12 cellular contexts compared by ENCODE assay signal in the genomic region with DNA sequence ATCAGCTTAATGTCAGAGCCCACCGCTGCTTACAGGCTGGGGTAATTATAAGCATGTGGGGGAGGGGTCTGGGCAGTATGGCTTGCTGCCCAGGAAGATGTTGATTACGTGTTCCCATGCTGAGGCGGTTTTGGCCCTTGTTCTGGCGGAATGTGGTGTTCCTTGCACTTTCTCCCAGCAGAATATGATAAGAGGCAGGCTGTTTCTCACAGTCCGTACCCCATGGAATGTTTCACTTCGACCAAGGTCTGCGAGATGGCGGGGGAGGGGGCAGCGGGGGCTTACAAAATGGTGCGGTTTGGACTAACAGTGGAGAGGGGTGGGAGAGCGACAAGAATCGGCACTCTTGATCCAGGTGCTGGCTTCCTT. TPM values are rescaled to one million over a fixed set of nuclear protein-coding genes. Genes with fewer than 3 reads are reported as not detected.
A peak's percentile ranks its signal among the peaks of the same experiment; 100 is the strongest.
DNase-seq lines count a peak whose midpoint lies in the region; TF ChIP-seq lines count a peak whose summit lies in the region.
"Had no signal": no experiment of that assay in that cellular context is flagged by ENCODE, and none has a peak within 500 bp of the region (broad histone marks: within the 10 kb centered on the region; RNA-seq: fewer than 3 reads in every experiment).

No MANE protein-coding gene starts in this region.

- H3K4me1 ChIP-seq in prostate gland (replicated peaks), result no peaks in the 10 kb centered on the region

- H3K27ac Mint-ChIP-seq in osteocyte (ENCODE audit: unreplicated experiment), result no peak overlapping the region

- H3K27me3 Mint-ChIP-seq in osteocyte (ENCODE audit: unreplicated experiment), result peaks cover 62% of the 10 kb centered on the region

- peak overlapping the region; percentile 6 for H3K4me3 ChIP-seq in fibroblast of villous mesenchyme (ENCODE audit: low read depth, low read length)
- no peak overlapping the region for H3K4me3 ChIP-seq in prostate gland

- no peak for TF ChIP-seq POLR2A in prostate gland (IDR thresholded peaks at IDR 0.05)

- no peaks in the 10 kb centered on the region for H3K9me3 Mint-ChIP-seq in osteocyte (ENCODE audit: unreplicated experiment)
- H3K9me3 Mint-ChIP-seq: central memory CD8-positive, alpha-beta T cell had no signal

- TF ChIP-seq CTCF in fibroblast of villous mesenchyme (IDR thresholded peaks at IDR 0.05; ENCODE audit: insufficient read depth, low read depth, low read length) (no peak), osteocyte (IDR thresholded peaks at IDR 0.05) (no peak), prostate gland (IDR thresholded peaks at IDR 0.05) (no peak)

- no peak overlapping the region for H3K27ac ChIP-seq in prostate gland

- no peaks in the 10 kb centered on the region for H3K27me3 ChIP-seq in prostate gland (replicated peaks; ENCODE audit: insufficient read depth)

- 12% methylated on average over 12 of the region's 12 CpGs for WGBS in prostate gland

- intact Hi-C loops in prostate gland (cut with DNase I), result no loop called here

- DNase-seq in EH (ENCODE audit: low read depth) (peak; percentile 60), NCI-H69 (lab: John Stamatoyannopoulos, UW) (peak; percentile 47), fibroblast of villous mesenchyme (ENCODE audit: low read depth) (peak; percentile 69), osteocyte (ENCODE audit: extremely low spot score, unreplicated experiment) (peak; percentile 76), NCI-H2171 treated with DMSO at 0.1 percent for 48 hours (lab: John Stamatoyannopoulos, UW) (no peak), prostate gland (ENCODE audit: low spot score) (no peak), NOMO-1 treated with dmso at 0.1 percent for 144 hours (lab: John Stamatoyannopoulos, UW; ENCODE audit: unreplicated experiment) (no peak)
- no peak for DNase-seq in stimulated activated naive CD4-positive, alpha-beta T cell treated with Interleukin-2 at 50 U/mL for 16 hours (lab: John Stamatoyannopoulos, UW)
- DNase-seq: activated CD4-positive, alpha-beta T cell treated with anti-CD3 and anti-CD28 coated beads for 4 hours; kidney had no signal

- H3K4me1 Mint-ChIP-seq in osteocyte (ENCODE audit: unreplicated experiment), result no peaks in the 10 kb centered on the region
- H3K4me1 Mint-ChIP-seq: central memory CD8-positive, alpha-beta T cell had no signal

- H3K4me3 Mint-ChIP-seq in osteocyte (ENCODE audit: unreplicated experiment), result no peak overlapping the region
- H3K4me3 Mint-ChIP-seq: central memory CD8-positive, alpha-beta T cell had no signal

- no peaks in the 10 kb centered on the region for H3K36me3 ChIP-seq in prostate gland

- no peaks in the 10 kb centered on the region for H3K36me3 Mint-ChIP-seq in osteocyte (ENCODE audit: unreplicated experiment)

- H3K9me3 ChIP-seq in prostate gland, result no peaks in the 10 kb centered on the region

RNA-seq across cellular contexts. Expression of a gene that starts 9.8 kb away (rescaled TPM):
- total RNA-seq in fibroblast of villous mesenchyme, result not detected in 2 replicates
- total RNA-seq in osteocyte, result not detected in 2 replicates
- 1 to 10 TPM in 1 of 2 donors, not detected in 1; 4.9 TPM for total RNA-seq in prostate gland
- total RNA-seq: subcutaneous adipose tissue had no signal

RNA-seq across cellular contexts. Expression of a gene that starts 29.2 kb away (rescaled TPM):
- total RNA-seq in fibroblast of villous mesenchyme (not detected in 2 replicates), osteocyte (not detected in 2 replicates), prostate gland (under 1 TPM in 1 of 2 donors, not detected in 1; 0.91 TPM)
- total RNA-seq: subcutaneous adipose tissue had no signal

RNA-seq across cellular contexts. Expression of a gene that starts 37.6 kb away (rescaled TPM):
- total RNA-seq in fibroblast of villous mesenchyme (23.8 and 31.1 TPM in 2 replicates), osteocyte (38.4 and 40.8 TPM in 2 replicates), prostate gland (10 to 100 TPM; 57.2 to 60.2 TPM)

Comparison
In these comparisons a context has a peak if more than half of its experiments do, and no peak if none do; other contexts are left out.
1. DNase-seq: peak in EH (single experiment), NCI-H69 (single experiment), fibroblast of villous mesenchyme (single experiment) and osteocyte (single experiment); none in NCI-H2171 treated with DMSO at 0.1 percent for 48 hours (single experiment), stimulated activated naive CD4-positive, alpha-beta T cell treated with Interleukin-2 at 50 U/mL for 16 hours (single experiment), prostate gland (single experiment) and NOMO-1 treated with dmso at 0.1 percent for 144 hours (single experiment).